ENCODE assay signal across 19 cellular contexts in genomic region chr13:39159971-39160370, GRCh38.
"Had no signal": no experiment of that assay in that cellular context is flagged by ENCODE, and none has a peak within 500 bp of the region (broad histone marks: within the 10 kb centered on the region; RNA-seq: fewer than 3 reads in every experiment).

No MANE protein-coding gene starts in this region.

- H3K4me3 Mint-ChIP-seq: activated naive CD8-positive, alpha-beta T cell treated with anti-CD3 and anti-CD28 coated beads, Interleukin-2, amount 10 ng/mL, durations not matched to agents 7 days and 5 days; activated T-cell treated with anti-CD3 and anti-CD28 coated beads, Interleukin-2, amount 50 U/mL, for 24 hours; activated T-helper 17 cell treated with anti-CD3 and anti-CD28 coated beads, Interleukin-2, amount 50 U/mL, for 72 hours; naive B cell; stimulated activated effector memory CD8-positive, alpha-beta T cell treated with anti-CD3 and anti-CD28 coated beads, Interleukin-12 subunit alpha, Interleukin-12 subunit beta, amount 100 ng/mL, for 72 hours; T-helper 2 cell treated with Interferon-gamma antibody and Interleukin-4, amounts not matched to agents 5 μg/mL and 100 μg/mL, for 36 hours had no signal

- H3K4me3 ChIP-seq: lung, stomach, suprapubic skin, transverse colon had no signal

- H3K4me1 Mint-ChIP-seq: activated naive CD8-positive, alpha-beta T cell treated with anti-CD3 and anti-CD28 coated beads, Interleukin-2, amount 10 ng/mL, durations not matched to agents 7 days and 5 days; activated T-helper 17 cell treated with anti-CD3 and anti-CD28 coated beads, Interleukin-2, amount 50 U/mL, for 72 hours; naive B cell; stimulated activated effector memory CD8-positive, alpha-beta T cell treated with anti-CD3 and anti-CD28 coated beads, Interleukin-12 subunit alpha, Interleukin-12 subunit beta, amount 100 ng/mL, for 72 hours had no signal

- H3K27ac Mint-ChIP-seq: activated naive CD8-positive, alpha-beta T cell treated with anti-CD3 and anti-CD28 coated beads, Interleukin-2, amount 10 ng/mL, durations not matched to agents 7 days and 5 days; activated T-cell treated with anti-CD3 and anti-CD28 coated beads, Interleukin-2, amount 50 U/mL, for 24 hours; naive B cell; stimulated activated effector memory CD8-positive, alpha-beta T cell treated with anti-CD3 and anti-CD28 coated beads, Interleukin-12 subunit alpha, Interleukin-12 subunit beta, amount 100 ng/mL, for 72 hours; T-helper 2 cell treated with Interferon-gamma antibody and Interleukin-4, amounts not matched to agents 5 μg/mL and 100 μg/mL, for 36 hours had no signal

- H3K27ac ChIP-seq: foreskin keratinocyte, stomach, suprapubic skin, transverse colon had no signal

- H3K4me1 ChIP-seq: foreskin keratinocyte, stomach, suprapubic skin, transverse colon had no signal

- H3K9me3 Mint-ChIP-seq: activated naive CD8-positive, alpha-beta T cell treated with anti-CD3 and anti-CD28 coated beads, Interleukin-2, amount 10 ng/mL, durations not matched to agents 7 days and 5 days; activated T-cell treated with anti-CD3 and anti-CD28 coated beads, Interleukin-2, amount 50 U/mL, for 24 hours; naive B cell; stimulated activated effector memory CD8-positive, alpha-beta T cell treated with anti-CD3 and anti-CD28 coated beads, Interleukin-12 subunit alpha, Interleukin-12 subunit beta, amount 100 ng/mL, for 72 hours; T-helper 2 cell treated with Interferon-gamma antibody and Interleukin-4, amounts not matched to agents 5 μg/mL and 100 μg/mL, for 36 hours had no signal

- H3K36me3 Mint-ChIP-seq: activated naive CD8-positive, alpha-beta T cell treated with anti-CD3 and anti-CD28 coated beads, Interleukin-2, amount 10 ng/mL, durations not matched to agents 7 days and 5 days; naive B cell; stimulated activated effector memory CD8-positive, alpha-beta T cell treated with anti-CD3 and anti-CD28 coated beads, Interleukin-12 subunit alpha, Interleukin-12 subunit beta, amount 100 ng/mL, for 72 hours had no signal

- ATAC-seq: foreskin keratinocyte; sciatic nerve; stimulated activated effector memory CD8-positive, alpha-beta T cell treated with anti-CD3 and anti-CD28 coated beads, Interleukin-12 subunit alpha, Interleukin-12 subunit beta, amount 100 ng/mL, for 72 hours had no signal

- H3K9me3 ChIP-seq: stomach, suprapubic skin, transverse colon had no signal

- H3K36me3 ChIP-seq: stomach, suprapubic skin, transverse colon had no signal

- H3K27me3 ChIP-seq: stomach, suprapubic skin, transverse colon had no signal

- DNase-seq: activated CD4-positive, alpha-beta T cell treated with anti-CD3 and anti-CD28 coated beads for 1 hour; activated CD4-positive, alpha-beta T cell treated with anti-CD3 and anti-CD28 coated beads, Interleukin-2, amount 50 U/mL, for 1 hour; activated CD8-positive, alpha-beta memory T cell treated with anti-CD3 and anti-CD28 coated beads for 24 hours; activated CD8-positive, alpha-beta memory T cell treated with anti-CD3 and anti-CD28 coated beads, Interleukin-2, amount 50 U/mL, for 4 hours; activated naive CD8-positive, alpha-beta T cell treated with anti-CD3 and anti-CD28 coated beads, Interleukin-2, amount 10 ng/mL, durations not matched to agents 7 days and 5 days; activated T-cell treated with anti-CD3 and anti-CD28 coated beads, Interleukin-2, amount 50 U/mL, for 24 hours; effector memory CD4-positive, alpha-beta T cell; foreskin keratinocyte; naive B cell; small intestine; stimulated activated CD4-positive, alpha-beta T cell treated with anti-CD3 and anti-CD28 coated beads, Interleukin-2, amount 100 ng/mL, for 24 hours; stomach; transverse colon had no signal
